In the genomic region with DNA sequence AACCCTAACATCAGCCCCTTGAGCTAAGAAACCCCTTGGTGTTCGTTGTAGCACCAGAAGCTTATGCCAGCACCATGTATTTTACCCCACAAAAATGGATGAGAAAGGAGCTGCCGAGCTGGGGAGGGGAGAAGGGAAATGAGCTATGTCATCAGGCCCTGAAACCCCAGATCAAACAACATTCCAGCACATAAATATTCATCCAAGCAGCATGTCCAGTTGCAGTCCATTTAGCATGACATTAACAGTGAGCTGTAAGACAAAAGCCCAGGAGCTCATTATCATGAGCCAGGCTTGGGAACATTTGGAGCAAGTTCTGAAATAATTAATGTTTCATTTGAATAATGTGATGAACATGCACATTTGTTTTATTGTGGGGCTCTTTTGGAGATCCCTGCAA, we compare ENCODE assay signal across 25 cellular contexts.
A peak's percentile ranks its signal among the peaks of the same experiment; 100 is the strongest.
DNase-seq lines count a peak whose midpoint lies in the region; FAIRE-seq and TF ChIP-seq lines count a peak whose summit lies in the region.
"Had no signal": no experiment of that assay in that cellular context is flagged by ENCODE, and none has a peak within 500 bp of the region (broad histone marks: within the 10 kb centered on the region; RNA-seq: fewer than 3 reads in every experiment).

No MANE protein-coding gene starts in this region.

- no peak overlapping the region for H2AFZ ChIP-seq in astrocyte (ENCODE audit: low read depth, low read length)
- H2AFZ ChIP-seq in osteoblast (ENCODE audit: low read length), result peak overlapping the region; percentile 29
- no peak overlapping the region for H2AFZ ChIP-seq in neural progenitor cell (replicated peaks)

- H3K9me3 Mint-ChIP-seq in astrocyte (ENCODE audit: unreplicated experiment), result peaks cover 2% of the 10 kb centered on the region
- H3K9me3 Mint-ChIP-seq in neural progenitor cell, result no peaks in the 10 kb centered on the region
- H3K9me3 Mint-ChIP-seq: CD4-positive, alpha-beta T cell; CD8-positive, alpha-beta T cell had no signal

- intact Hi-C loops in ascending aorta (cut with DNase I), result no loop called here

- H3K27ac Mint-ChIP-seq in astrocyte (ENCODE audit: unreplicated experiment) (no peak overlapping the region), neural progenitor cell (no peak overlapping the region)
- H3K27ac Mint-ChIP-seq: B cell; CD4-positive, alpha-beta T cell; CD8-positive, alpha-beta T cell had no signal

- H3K36me3 Mint-ChIP-seq in astrocyte (ENCODE audit: low read depth, unreplicated experiment), result no peaks in the 10 kb centered on the region
- H3K36me3 Mint-ChIP-seq in neural progenitor cell, result no peaks in the 10 kb centered on the region
- H3K36me3 Mint-ChIP-seq: CD8-positive, alpha-beta T cell had no signal

- H3K4me3 Mint-ChIP-seq in astrocyte (ENCODE audit: unreplicated experiment) (no peak overlapping the region), neural progenitor cell (no peak overlapping the region)
- H3K4me3 Mint-ChIP-seq: B cell; CD4-positive, alpha-beta T cell; CD8-positive, alpha-beta T cell had no signal

- TF ChIP-seq CTCF in astrocyte (IDR thresholded peaks at IDR 0.05; ENCODE audit: insufficient read depth, low read depth, low read length) (no peak), osteoblast (IDR thresholded peaks at IDR 0.05; ENCODE audit: extremely low read depth, low read depth, low read length) (no peak), ascending aorta (IDR thresholded peaks at IDR 0.05) (no peak), neural progenitor cell (IDR thresholded peaks at IDR 0.05) (no peak)

- no peaks in the 10 kb centered on the region for H3F3A ChIP-seq in neural progenitor cell (ENCODE audit: low read depth)

- H3K36me3 ChIP-seq in astrocyte (ENCODE audit: insufficient read depth, low read length) (no peaks in the 10 kb centered on the region), osteoblast (ENCODE audit: insufficient read depth, low read length) (no peaks in the 10 kb centered on the region), ascending aorta (no peaks in the 10 kb centered on the region), neural progenitor cell (no peaks in the 10 kb centered on the region)
- H3K36me3 ChIP-seq: BLaER1 treated with 17β-estradiol and CSF1 and Interleukin-3, amounts not matched to agents 10 nM and 100 nM had no signal

- H3K27me3 ChIP-seq in astrocyte (ENCODE audit: insufficient read depth, low read length), result no peaks in the 10 kb centered on the region
- peaks cover 4% of the 10 kb centered on the region for H3K27me3 ChIP-seq in osteoblast (ENCODE audit: insufficient read depth, low read length)
- H3K27me3 ChIP-seq in ascending aorta, result no peaks in the 10 kb centered on the region
- H3K27me3 ChIP-seq in neural progenitor cell, result no peaks in the 10 kb centered on the region
- H3K27me3 ChIP-seq: BLaER1 treated with 17β-estradiol and CSF1 and Interleukin-3, amounts not matched to agents 10 nM and 100 nM had no signal

- H3K27ac ChIP-seq in astrocyte (ENCODE audit: low read depth, low read length), result no peak overlapping the region
- H3K27ac ChIP-seq in osteoblast (ENCODE audit: low read depth, low read length), result no peak overlapping the region
- no peak overlapping the region for H3K27ac ChIP-seq in ascending aorta
- H3K27ac ChIP-seq in neural progenitor cell, result no peak overlapping the region
- H3K27ac ChIP-seq: BLaER1 treated with 17β-estradiol and CSF1 and Interleukin-3, amounts not matched to agents 10 nM and 100 nM; C4-2B had no signal

- H3K4me1 Mint-ChIP-seq in astrocyte (ENCODE audit: low read depth, unreplicated experiment) (no peaks in the 10 kb centered on the region), neural progenitor cell (no peaks in the 10 kb centered on the region)
- H3K4me1 Mint-ChIP-seq: B cell had no signal

- H4K20me1 ChIP-seq in astrocyte (ENCODE audit: insufficient read depth, low read length), result no peaks in the 10 kb centered on the region
- H4K20me1 ChIP-seq in osteoblast (ENCODE audit: insufficient read depth, low read length), result no peaks in the 10 kb centered on the region
- H4K20me1 ChIP-seq in neural progenitor cell (ENCODE audit: low read depth), result no peaks in the 10 kb centered on the region
- H4K20me1 ChIP-seq: BLaER1 treated with 17β-estradiol and CSF1 and Interleukin-3, amounts not matched to agents 10 nM and 100 nM had no signal

- DNase-seq in M059J (ENCODE audit: low read depth), result peak; percentile 9
- peak; percentile 62 for DNase-seq in astrocyte (ENCODE audit: low read depth)
- peak; percentile 19 for DNase-seq in fibroblast of peridontal ligament (ENCODE audit: extremely low read depth)
- no peak for DNase-seq in osteoblast (ENCODE audit: insufficient read length, low spot score, missing footprints)
- DNase-seq in ascending aorta (ENCODE audit: low spot score in 2 of 2), result no peak
- DNase-seq in neural progenitor cell (ENCODE audit: low spot score), result no peak
- no peak for DNase-seq in GOT3 (lab: John Stamatoyannopoulos, UW)
- DNase-seq in dermis blood vessel endothelial cell, result no peak
- DNase-seq: 8988T; AML-193; CD4-positive, alpha-beta T cell; CD8-positive, alpha-beta T cell; DMS 273 treated with DMSO at 0.1 percent for 48 hours; DMS153; DMS53; DMS79; DND-41; GF-D8 had no signal

- FAIRE-seq in astrocyte (lab: Jason Lieb, UNC), result no peak
- FAIRE-seq: A204.1, G401.6, GM12891, GM19239 had no signal

- H3K4me2 ChIP-seq in astrocyte (ENCODE audit: low read length) (no peak overlapping the region), osteoblast (ENCODE audit: insufficient read depth, low read length) (no peak overlapping the region), neural progenitor cell (no peak overlapping the region)
- H3K4me2 ChIP-seq: BLaER1 treated with 17β-estradiol and CSF1 and Interleukin-3, amounts not matched to agents 10 nM and 100 nM had no signal

- no peaks in the 10 kb centered on the region for H3K4me1 ChIP-seq in astrocyte (ENCODE audit: insufficient read depth, low read length)
- peaks cover 13% of the 10 kb centered on the region for H3K4me1 ChIP-seq in osteoblast (ENCODE audit: insufficient read depth, low read length)
- H3K4me1 ChIP-seq in ascending aorta, result peaks cover 0 to 16% of the 10 kb centered on the region in 2 donors
- H3K4me1 ChIP-seq in neural progenitor cell, result peaks cover 5% of the 10 kb centered on the region
- H3K4me1 ChIP-seq: BLaER1 treated with 17β-estradiol and CSF1 and Interleukin-3, amounts not matched to agents 10 nM and 100 nM had no signal

- no peak overlapping the region for H3K4me3 ChIP-seq in astrocyte (ENCODE audit: insufficient read depth, low read depth, low read length)
- no peak overlapping the region for H3K4me3 ChIP-seq in osteoblast (ENCODE audit: insufficient read depth, low read length)
- H3K4me3 ChIP-seq in ascending aorta, result no peak overlapping the region
- no peak overlapping the region for H3K4me3 ChIP-seq in neural progenitor cell
- H3K4me3 ChIP-seq: BLaER1 treated with 17β-estradiol and CSF1 and Interleukin-3, amounts not matched to agents 10 nM and 100 nM had no signal

- H3K79me2 ChIP-seq in astrocyte (ENCODE audit: insufficient read depth, low read length) (no peaks in the 10 kb centered on the region), osteoblast (ENCODE audit: insufficient read depth, low read length) (no peaks in the 10 kb centered on the region), neural progenitor cell (ENCODE audit: low read depth) (no peaks in the 10 kb centered on the region)

- H3K27me3 Mint-ChIP-seq in astrocyte (ENCODE audit: low read depth, unreplicated experiment) (no peaks in the 10 kb centered on the region), neural progenitor cell (ENCODE audit: insufficient read depth, low read depth) (no peaks in the 10 kb centered on the region)
- H3K27me3 Mint-ChIP-seq: B cell; CD4-positive, alpha-beta T cell had no signal

- H3K9ac ChIP-seq in astrocyte (ENCODE audit: low read length), result no peak overlapping the region
- H3K9ac ChIP-seq in neural progenitor cell, result no peak overlapping the region
- H3K9ac ChIP-seq: BLaER1 treated with 17β-estradiol and CSF1 and Interleukin-3, amounts not matched to agents 10 nM and 100 nM had no signal

- H3K9me3 ChIP-seq in astrocyte (ENCODE audit: insufficient read depth, low read depth, low read length) (no peaks in the 10 kb centered on the region), osteoblast (ENCODE audit: low read depth, low read length) (peaks cover 1% of the 10 kb centered on the region), ascending aorta (no peaks in the 10 kb centered on the region), neural progenitor cell (ENCODE audit: low read depth) (no peaks in the 10 kb centered on the region)

Comparison
In these comparisons a context has a peak if more than half of its experiments do, and no peak if none do; other contexts are left out.
1. DNase-seq: peak in M059J (single experiment), astrocyte (single experiment) and fibroblast of peridontal ligament (single experiment); none in osteoblast (single experiment), ascending aorta (0 of 2), neural progenitor cell (single experiment), GOT3 (single experiment) and dermis blood vessel endothelial cell (single experiment).